Comparison of ENCODE assay signal across 19 cellular contexts in genomic region chr11:120675171-120675570, GRCh38.
"Had no signal": no experiment of that assay in that cellular context is flagged by ENCODE, and none has a peak within 500 bp of the region (broad histone marks: within the 10 kb centered on the region; RNA-seq: fewer than 3 reads in every experiment).

No MANE protein-coding gene starts in this region.

- H3K27ac ChIP-seq: adrenal gland, neural progenitor cell, ovary, tibial nerve, uterus, VCaP had no signal

- H3K9me3 Mint-ChIP-seq: central memory CD8-positive, alpha-beta T cell; dendritic cell treated with granulocyte-macrophage colony-stimulating factor and Interleukin-4, amounts not matched to agents 40 ng/mL and 50 ng/mL, for 4 days; T-cell had no signal

- H3K27me3 ChIP-seq: adrenal gland, neural progenitor cell, ovary, tibial nerve, uterus had no signal

- DNase-seq: activated CD4-positive, alpha-beta T cell treated with anti-CD3 and anti-CD28 coated beads, Interleukin-2, amount 50 U/mL, for 48 hours; activated naive CD4-positive, alpha-beta T cell treated with anti-CD3 and anti-CD28 coated beads, Interleukin-2, amount 50 U/mL, for 16 hours; adrenal gland; effector memory CD4-positive, alpha-beta T cell; foreskin fibroblast; ovary; stimulated activated CD4-positive, alpha-beta T cell treated with anti-CD3 and anti-CD28 coated beads, Interleukin-15, amount 100 ng/mL, for 24 hours; stimulated activated CD4-positive, alpha-beta T cell treated with anti-CD3 and anti-CD28 coated beads, Interleukin-4, amount 100 ng/mL, for 4 hours; stimulated activated CD8-positive, alpha-beta memory T cell treated with anti-CD3 and anti-CD28 coated beads, Interleukin-4, amount 100 ng/mL, for 48 hours; stimulated activated naive CD4-positive, alpha-beta T cell treated with Interleukin-2 at 50 U/mL for 16 hours; T-cell; T-helper 9 cell; uterus had no signal

- H3K4me3 ChIP-seq: adrenal gland, neural progenitor cell, ovary, tibial nerve, uterus had no signal

- H3K36me3 ChIP-seq: adrenal gland, neural progenitor cell, ovary, tibial nerve, uterus had no signal

- H3K4me1 Mint-ChIP-seq: T-cell had no signal

- H3K9me3 ChIP-seq: adrenal gland, ovary, uterus had no signal

- ATAC-seq: T-cell had no signal

- H3K4me1 ChIP-seq: adrenal gland, neural progenitor cell, uterus had no signal

- H3K27ac Mint-ChIP-seq: dendritic cell treated with granulocyte-macrophage colony-stimulating factor and Interleukin-4, amounts not matched to agents 40 ng/mL and 50 ng/mL, for 4 days; neural progenitor cell; T-cell had no signal

- H3K4me3 Mint-ChIP-seq: brain; central memory CD8-positive, alpha-beta T cell; dendritic cell treated with granulocyte-macrophage colony-stimulating factor and Interleukin-4, amounts not matched to agents 40 ng/mL and 50 ng/mL, for 4 days; neural progenitor cell; T-cell had no signal

- H3K36me3 Mint-ChIP-seq: neural progenitor cell, T-cell had no signal
